Comparison of ENCODE assay signal across 14 cellular contexts in genomic region chr5:111697215-111697614, GRCh38. TPM values are rescaled to one million over a fixed set of nuclear protein-coding genes. Genes with fewer than 3 reads are reported as not detected.
DNase-seq lines count a peak whose midpoint lies in the region; ATAC-seq and TF ChIP-seq lines count a peak whose summit lies in the region.
"Had no signal": no experiment of that assay in that cellular context is flagged by ENCODE, and none has a peak within 500 bp of the region (broad histone marks: within the 10 kb centered on the region; RNA-seq: fewer than 3 reads in every experiment).

No MANE protein-coding gene starts in this region.

- H3K4me2 ChIP-seq in fibroblast of lung (ENCODE audit: extremely low read depth, insufficient read depth, low read length): no peak overlapping the region

- H3K27me3 ChIP-seq in left ventricle myocardium inferior (ENCODE audit: low read depth) (no peaks in the 10 kb centered on the region), fibroblast of lung (ENCODE audit: control insufficient read depth, insufficient read depth, low read length) (no peaks in the 10 kb centered on the region), BE2C (no peaks in the 10 kb centered on the region)

- H3K27ac ChIP-seq in left ventricle myocardium inferior (replicated peaks): no peak overlapping the region
- H3K27ac ChIP-seq in fibroblast of lung (ENCODE audit: insufficient read depth, low read length): no peak overlapping the region

- TF ChIP-seq CTCF in left ventricle myocardium inferior (IDR thresholded peaks at IDR 0.05; ENCODE audit: borderline replicate concordance) (no peak), fibroblast of lung (conservative IDR thresholded peaks at IDR 0.05 in 1 of 2, IDR thresholded peaks at IDR 0.05 in 1 of 2; ENCODE audit: low read depth in 1 of 2, low read length in 2 of 2) (no peak), BE2C (IDR thresholded peaks at IDR 0.05; ENCODE audit: low read depth, low read length) (no peak)

- H2AFZ ChIP-seq in fibroblast of lung (ENCODE audit: low read length): no peak overlapping the region

- DNase-seq in Right ventricle myocardium superior (no peak), left ventricle myocardium inferior (no peak), NCI-H2227 treated with DMSO at 0.1 percent for 48 hours (lab: John Stamatoyannopoulos, UW) (peak; percentile 59), fibroblast of lung (ENCODE audit: low read depth in 2 of 2) (peak; percentile 45 to 53), retina (peak; percentile 71), globus pallidus (ENCODE audit: low spot score) (no peak), BE2C (no peak)
- DNase-seq: activated CD4-positive, alpha-beta memory T cell treated with anti-CD3 and anti-CD28 coated beads for 36 hours; activated gamma-delta T cell treated with Interleukin-2 at 50 U/mL for 16 hours; cerebellar nuclear complex; kidney glomerular epithelial cell; T-cell had no signal

- no peaks in the 10 kb centered on the region for H3K79me2 ChIP-seq in fibroblast of lung (ENCODE audit: control insufficient read depth, insufficient read depth, low read length)

- no peaks in the 10 kb centered on the region for H4K20me1 ChIP-seq in fibroblast of lung (ENCODE audit: control insufficient read depth, extremely low read depth, insufficient read depth, low read length)

- intact Hi-C loops in Right ventricle myocardium superior (cut with DNase I) (no loop called here), left ventricle myocardium inferior (cut with micrococcal nuclease) (no loop called here)

- H3K4me3 ChIP-seq in left ventricle myocardium inferior (no peak overlapping the region), fibroblast of lung (replicated peaks in 1 of 4; ENCODE audit: control extremely low read depth in 1 of 4, insufficient read depth in 1 of 4, low read depth in 3 of 4, low read length in 4 of 4) (no peak overlapping the region), BE2C (ENCODE audit: low read depth, low read length) (no peak overlapping the region)

- H3K9ac ChIP-seq in fibroblast of lung (ENCODE audit: insufficient read depth, low read length): no peak overlapping the region

- H3K9me3 ChIP-seq in left ventricle myocardium inferior (replicated peaks) (no peaks in the 10 kb centered on the region), fibroblast of lung (ENCODE audit: control insufficient read depth, insufficient read depth, low read depth, low read length) (no peaks in the 10 kb centered on the region), BE2C (no peaks in the 10 kb centered on the region)

- ATAC-seq in Right ventricle myocardium superior (ENCODE audit: poor library complexity) (peak; percentile 38), GM21528 (IDR thresholded peaks at IDR 0.05; ENCODE audit: low FRiP score, unreplicated experiment) (no peak)
- ATAC-seq: stimulated activated effector memory CD8-positive, alpha-beta T cell treated with anti-CD3 and anti-CD28 coated beads, Interleukin-12 subunit alpha, Interleukin-12 subunit beta, amount 100 ng/mL, for 72 hours; T-cell had no signal

- peaks cover 13% of the 10 kb centered on the region for H3K4me1 ChIP-seq in left ventricle myocardium inferior
- no peaks in the 10 kb centered on the region for H3K4me1 ChIP-seq in fibroblast of lung (ENCODE audit: control insufficient read depth, extremely low read depth, insufficient read depth, low read length)
- peaks cover 8% of the 10 kb centered on the region for H3K4me1 ChIP-seq in BE2C

- H3K36me3 ChIP-seq in left ventricle myocardium inferior: no peaks in the 10 kb centered on the region
- no peaks in the 10 kb centered on the region for H3K36me3 ChIP-seq in fibroblast of lung (ENCODE audit: control insufficient read depth, insufficient read depth, low read length)
- H3K36me3 ChIP-seq in BE2C: no peaks in the 10 kb centered on the region

RNA-seq across cellular contexts. Expression of gene NREP, which starts 59.8 kb away (rescaled TPM):
- total RNA-seq in Right ventricle myocardium superior: 21.6 TPM
- 27.5 TPM for total RNA-seq in left ventricle myocardium inferior
- total RNA-seq in fibroblast of lung: 56.8 and 86.0 TPM in 2 replicates
- polyA plus RNA-seq in fibroblast of lung: 149 and 364 TPM in 2 replicates
- polyA plus RNA-seq in fibroblast of lung (2012): 64.0 and 156 TPM in 2 replicates
- 14.6 and 34.6 TPM in 2 replicates for polyA minus RNA-seq in fibroblast of lung (ENCODE audit: low replicate concordance)
- 77.7 TPM for polyA plus RNA-seq in BE2C (2012; ENCODE audit: insufficient read depth, insufficient read length, low read depth)

Comparison
In these comparisons a context has a peak if more than half of its experiments do, and no peak if none do; other contexts are left out.
1. DNase-seq: peak in NCI-H2227 treated with DMSO at 0.1 percent for 48 hours (single experiment), fibroblast of lung (2 of 2) and retina (single experiment); none in Right ventricle myocardium superior (single experiment), left ventricle myocardium inferior (single experiment), globus pallidus (single experiment) and BE2C (single experiment).